18 cellular contexts compared by ENCODE assay signal in the genomic region with DNA sequence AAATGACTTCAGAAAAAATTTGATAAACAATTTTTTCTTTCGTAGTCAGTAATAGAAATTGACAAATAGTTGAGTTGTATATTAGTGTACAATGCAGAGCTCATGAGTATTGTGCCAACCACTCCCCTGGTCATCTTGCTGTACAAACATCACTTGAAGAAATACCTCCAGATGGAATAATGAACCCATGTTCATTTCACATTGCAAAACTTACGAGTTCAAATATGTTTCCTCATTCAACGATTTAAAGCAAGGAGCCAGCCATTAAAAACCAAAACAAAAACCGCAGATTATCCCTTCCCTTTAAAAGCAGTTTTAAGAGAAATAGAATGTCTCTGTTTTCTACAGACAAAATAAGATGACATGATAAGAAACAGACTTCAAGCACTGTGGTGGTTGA.
DNase-seq lines count a peak whose midpoint lies in the region; ATAC-seq, FAIRE-seq and TF ChIP-seq lines count a peak whose summit lies in the region.
"Had no signal": no experiment of that assay in that cellular context is flagged by ENCODE, and none has a peak within 500 bp of the region (broad histone marks: within the 10 kb centered on the region; RNA-seq: fewer than 3 reads in every experiment).

No MANE protein-coding gene starts in this region.

- no peaks in the 10 kb centered on the region for H3K36me3 Mint-ChIP-seq in glutamatergic neuron (ENCODE audit: unreplicated experiment)

- no peak overlapping the region for H2AFZ ChIP-seq in HepG2 (ENCODE audit: low read length)
- no peak overlapping the region for H2AFZ ChIP-seq in hepatocyte

- H3K36me3 ChIP-seq in liver (ENCODE audit: control insufficient read depth in 4 of 4, insufficient read depth in 3 of 4, low read depth in 1 of 4, low read length in 3 of 4) (no peaks in the 10 kb centered on the region), HepG2 (replicated peaks in 1 of 2; ENCODE audit: control insufficient read depth in 1 of 2, insufficient read depth in 2 of 2, low read length in 2 of 2) (peaks cover 0 to 2% of the 10 kb centered on the region in 2 experiments; a peak in 1 of 5 replicates), hepatocyte (replicated peaks; ENCODE audit: insufficient read depth, low read depth) (no peaks in the 10 kb centered on the region)

- H3K9me3 Mint-ChIP-seq in glutamatergic neuron (ENCODE audit: unreplicated experiment), result no peaks in the 10 kb centered on the region
- H3K9me3 Mint-ChIP-seq: CD8-positive, alpha-beta T cell; HFFc6 had no signal

- no peak for FAIRE-seq in HepG2 (lab: Jason Lieb, UNC)
- FAIRE-seq: HTR-8/SVneo had no signal

- no peak for TF ChIP-seq CTCF in liver (IDR thresholded peaks at IDR 0.05; ENCODE audit: low read depth, low read length, missing input control)
- no peak for TF ChIP-seq CTCF in HepG2 (CRISPR knock-in tag; IDR thresholded peaks at IDR 0.05)
- TF ChIP-seq CTCF in hepatocyte (IDR thresholded peaks at IDR 0.05; ENCODE audit: poor library complexity), result no peak
- no peak for TF ChIP-seq CTCF in glutamatergic neuron (IDR thresholded peaks at IDR 0.05; ENCODE audit: partially characterized antibody, unreplicated experiment)

- H3K27ac ChIP-seq in liver (ENCODE audit: low read depth in 1 of 2, low read length in 2 of 2) (no peak overlapping the region), HepG2 (ENCODE audit: extremely low read length, insufficient read depth, low read length) (no peak overlapping the region), hepatocyte (no peak overlapping the region)
- H3K27ac ChIP-seq: BLaER1 treated with 17β-estradiol and CSF1 and Interleukin-3, amounts not matched to agents 10 nM and 100 nM had no signal

- H3K27me3 Mint-ChIP-seq in glutamatergic neuron (ENCODE audit: unreplicated experiment), result no peaks in the 10 kb centered on the region

- H3K79me2 ChIP-seq in HepG2 (ENCODE audit: insufficient read depth, low read length) (no peaks in the 10 kb centered on the region), hepatocyte (peaks cover 2% of the 10 kb centered on the region)

- intact Hi-C loops in HepG2 (cut with micrococcal nuclease; ENCODE audit: unreplicated experiment), result no loop called here

- H3K4me3 ChIP-seq in liver (ENCODE audit: low read depth in 1 of 3, low read length in 3 of 3), result no peak overlapping the region
- no peak overlapping the region for H3K4me3 ChIP-seq in HepG2 (replicated peaks in 1 of 3; ENCODE audit: insufficient read depth in 1 of 3, low read depth in 2 of 3, low read length in 3 of 3)
- no peak overlapping the region for H3K4me3 ChIP-seq in hepatocyte
- H3K4me3 ChIP-seq: BLaER1 treated with 17β-estradiol and CSF1 and Interleukin-3, amounts not matched to agents 10 nM and 100 nM had no signal

- no peak for TF ChIP-seq EP300 in HepG2 (IDR thresholded peaks at IDR 0.05; ENCODE audit: low read depth in 2 of 2, low read length in 2 of 2)
- no peak for TF ChIP-seq EP300 in HepG2 (CRISPR knock-in tag; IDR thresholded peaks at IDR 0.05; ENCODE audit: borderline replicate concordance)

- H3K4me1 ChIP-seq in liver (ENCODE audit: control insufficient read depth in 4 of 4, insufficient read depth in 4 of 4, low read length in 3 of 4), result peaks cover 1 to 16% (median 7%) of the 10 kb centered on the region in 4 donors
- H3K4me1 ChIP-seq in HepG2 (ENCODE audit: insufficient read depth, low read length), result peaks cover 6% of the 10 kb centered on the region
- H3K4me1 ChIP-seq in hepatocyte (ENCODE audit: insufficient read depth), result no peaks in the 10 kb centered on the region
- H3K4me1 ChIP-seq: BLaER1 treated with 17β-estradiol and CSF1 and Interleukin-3, amounts not matched to agents 10 nM and 100 nM had no signal

- H3K4me2 ChIP-seq in HepG2 (ENCODE audit: low read depth, low read length) (no peak overlapping the region), hepatocyte (peak overlapping the region; percentile 13)
- H3K4me2 ChIP-seq: BLaER1 treated with 17β-estradiol and CSF1 and Interleukin-3, amounts not matched to agents 10 nM and 100 nM had no signal

- no peaks in the 10 kb centered on the region for H4K20me1 ChIP-seq in HepG2 (ENCODE audit: insufficient read depth, low read length)
- no peaks in the 10 kb centered on the region for H4K20me1 ChIP-seq in hepatocyte (ENCODE audit: insufficient read depth, poor library complexity, severe bottlenecking)
- H4K20me1 ChIP-seq: BLaER1 treated with 17β-estradiol and CSF1 and Interleukin-3, amounts not matched to agents 10 nM and 100 nM had no signal

- no peaks in the 10 kb centered on the region for H3K9me2 ChIP-seq in hepatocyte (replicated peaks; ENCODE audit: insufficient read depth)

- no TSS peak for BruUV-seq in HepG2 (replicated peaks; lab: Mats Ljungman, UMichigan)

- DNase-seq in HepG2 (ENCODE audit: low spot score) (no peak), NOMO-1 treated with dmso at 0.1 percent for 144 hours (lab: John Stamatoyannopoulos, UW; ENCODE audit: unreplicated experiment) (peak; percentile 9), hepatocyte (ENCODE audit: low spot score) (no peak), glutamatergic neuron (no peak)
- DNase-seq: 8988T; Calu3; CD8-positive, alpha-beta T cell; DMS79 treated with DMSO at 0.1 percent for 48 hours; GF-D8; GOT3; H7; HFFc6 had no signal

- ATAC-seq in HepG2, result no peak
- ATAC-seq in GM18867 (IDR thresholded peaks at IDR 0.05; ENCODE audit: unreplicated experiment), result no peak
- ATAC-seq in HG03095 (IDR thresholded peaks at IDR 0.05; ENCODE audit: unreplicated experiment), result no peak
- ATAC-seq: CD8-positive, alpha-beta T cell; HCT116 had no signal

- H3K27ac Mint-ChIP-seq in glutamatergic neuron (ENCODE audit: unreplicated experiment), result no peak overlapping the region
- H3K27ac Mint-ChIP-seq: CD8-positive, alpha-beta T cell; HFFc6 had no signal

- H3K4me1 Mint-ChIP-seq in glutamatergic neuron (ENCODE audit: low read depth, unreplicated experiment), result no peaks in the 10 kb centered on the region

- no peak overlapping the region for H3K9ac ChIP-seq in liver (ENCODE audit: low read depth in 1 of 2, low read length in 2 of 2)
- no peak overlapping the region for H3K9ac ChIP-seq in HepG2 (ENCODE audit: insufficient read depth, low read depth, low read length)
- H3K9ac ChIP-seq: BLaER1 treated with 17β-estradiol and CSF1 and Interleukin-3, amounts not matched to agents 10 nM and 100 nM had no signal

- in situ Hi-C loops in HepG2 (cut with HindIII; ENCODE audit: extremely low pct_ligation_motif_present, low pct_unique_long_range_greater_than_20kb), result no loop called here

- CTCF ChIA-PET in HepG2 (lab: Yijun Ruan, JAX; ENCODE audit: low intra/inter-chr PET ratio, low total read pairs), result no interaction called here

- no peak overlapping the region for H3K4me3 Mint-ChIP-seq in glutamatergic neuron (ENCODE audit: unreplicated experiment)
- H3K4me3 Mint-ChIP-seq: CD8-positive, alpha-beta T cell; HFFc6 had no signal

- H3K27me3 ChIP-seq in liver (ENCODE audit: control insufficient read depth in 4 of 4, insufficient read depth in 4 of 4, low read length in 3 of 4) (no peaks in the 10 kb centered on the region), HepG2 (ENCODE audit: control insufficient read depth in 1 of 2, insufficient read depth in 2 of 2, low read length in 2 of 2) (no peaks in the 10 kb centered on the region), hepatocyte (no peaks in the 10 kb centered on the region)
- H3K27me3 ChIP-seq: BLaER1 treated with 17β-estradiol and CSF1 and Interleukin-3, amounts not matched to agents 10 nM and 100 nM had no signal

- POLR2A ChIA-PET in HepG2 (lab: Yijun Ruan, JAX), result no interaction called here

- 43% methylated on average over 4 of the region's 4 CpGs for WGBS in liver
- WGBS in HepG2 (ENCODE audit: low lambda C conversion rate), result 91% methylated on average over 4 of the region's 4 CpGs
- WGBS in hepatocyte (ENCODE audit: low lambda C conversion rate, missing lambda C conversion rate), result 69% methylated on average over 4 of the region's 4 CpGs

- TF ChIP-seq POLR2A in HepG2 (IDR thresholded peaks at IDR 0.05; ENCODE audit: insufficient read depth in 1 of 2, low read depth in 2 of 2, low read length in 2 of 2), result no peak

- H3K9me3 ChIP-seq in liver (ENCODE audit: control insufficient read depth in 4 of 4, low read length in 3 of 4), result no peaks in the 10 kb centered on the region
- H3K9me3 ChIP-seq in HepG2 (ENCODE audit: low read length), result no peaks in the 10 kb centered on the region
- no peaks in the 10 kb centered on the region for H3K9me3 ChIP-seq in hepatocyte (ENCODE audit: low read depth)

- TF ChIP-seq RAD21 in liver (IDR thresholded peaks at IDR 0.05) (no peak), HepG2 (CRISPR knock-in tag; IDR thresholded peaks at IDR 0.05) (no peak)

TF ChIP-seq in liver, 16 proteins besides CTCF, POLR2A, EP300 and RAD21 (continues in another document):
- TF ChIP-seq JUND (IDR thresholded peaks at IDR 0.05) (peak in 1 of 2 donors; percentile 38), EGR1 (IDR thresholded peaks at IDR 0.05; ENCODE audit: low read depth in 2 of 2) (no peak), YY1 (IDR thresholded peaks at IDR 0.05) (peak; percentile 64), RXRA (IDR thresholded peaks at IDR 0.05) (peak; percentile 37 to 46), NR2F2 (IDR thresholded peaks at IDR 0.05) (no peak), SP1 (IDR thresholded peaks at IDR 0.05) (no peak)
- TF ChIP-seq, protein P1, sequence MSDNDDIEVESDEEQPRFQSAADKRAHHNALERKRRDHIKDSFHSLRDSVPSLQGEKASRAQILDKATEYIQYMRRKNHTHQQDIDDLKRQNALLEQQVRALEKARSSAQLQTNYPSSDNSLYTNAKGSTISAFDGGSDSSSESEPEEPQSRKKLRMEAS (IDR thresholded peaks at IDR 0.05), result no peak
- TF ChIP-seq, protein P2, sequence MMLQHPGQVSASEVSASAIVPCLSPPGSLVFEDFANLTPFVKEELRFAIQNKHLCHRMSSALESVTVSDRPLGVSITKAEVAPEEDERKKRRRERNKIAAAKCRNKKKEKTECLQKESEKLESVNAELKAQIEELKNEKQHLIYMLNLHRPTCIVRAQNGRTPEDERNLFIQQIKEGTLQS (IDR thresholded peaks at IDR 0.05), result no peak

TF ChIP-seq in HepG2, 621 proteins besides CTCF, POLR2A, EP300 and RAD21:
- TF ChIP-seq ZNF605 (CRISPR knock-in tag; IDR thresholded peaks at IDR 0.05), result no peak
- TF ChIP-seq ZNF766 (CRISPR knock-in tag; IDR thresholded peaks at IDR 0.05; ENCODE audit: borderline replicate concordance), result no peak
